Comparison of ENCODE assay signal across 13 cellular contexts in genomic region chr1:20730690-20731056, GRCh38. TPM values are rescaled to one million over a fixed set of nuclear protein-coding genes. Genes with fewer than 3 reads are reported as not detected.
DNase-seq lines count a peak whose midpoint lies in the region; ATAC-seq and TF ChIP-seq lines count a peak whose summit lies in the region.
"Had no signal": no experiment of that assay in that cellular context is flagged by ENCODE, and none has a peak within 500 bp of the region (broad histone marks: within the 10 kb centered on the region; RNA-seq: fewer than 3 reads in every experiment).

No MANE protein-coding gene starts in this region.

- peaks cover 8% of the 10 kb centered on the region for H3K27me3 Mint-ChIP-seq in activated naive CD4-positive, alpha-beta T cell treated with anti-CD3 and anti-CD28 coated beads, Interleukin-2, amount 50 U/mL, for 24 hours
- peaks cover 38% of the 10 kb centered on the region for H3K27me3 Mint-ChIP-seq in stimulated activated memory B cell treated with anti-CD40 and anti-IgM and Interleukin-4, amounts not matched to agents 10 μg/mL and 1 μg/mL and 100 μg/mL, for 72 hours

- no peaks in the 10 kb centered on the region for H3K9me2 ChIP-seq in SU-DHL-6 (replicated peaks; ENCODE audit: insufficient read depth, low read length)

- H2AK5ac ChIP-seq in mesendoderm (ENCODE audit: low read length): no peak overlapping the region

- peaks cover 3% of the 10 kb centered on the region for H3K36me3 Mint-ChIP-seq in activated naive CD4-positive, alpha-beta T cell treated with anti-CD3 and anti-CD28 coated beads, Interleukin-2, amount 50 U/mL, for 24 hours
- no peaks in the 10 kb centered on the region for H3K36me3 Mint-ChIP-seq in stimulated activated memory B cell treated with anti-CD40 and anti-IgM and Interleukin-4, amounts not matched to agents 10 μg/mL and 1 μg/mL and 100 μg/mL, for 72 hours

- H2BK5ac ChIP-seq in mesendoderm (ENCODE audit: low read length): no peak overlapping the region

- H2BK15ac ChIP-seq in mesendoderm (replicated peaks; ENCODE audit: low read depth): no peak overlapping the region

- no peak overlapping the region for H3K4ac ChIP-seq in mesendoderm (ENCODE audit: low read depth, low read length)

- H4K5ac ChIP-seq in mesendoderm (ENCODE audit: low read length): no peak overlapping the region

- H3K4me3 Mint-ChIP-seq in activated naive CD4-positive, alpha-beta T cell treated with anti-CD3 and anti-CD28 coated beads, Interleukin-2, amount 50 U/mL, for 24 hours: peak overlapping the region; percentile 78
- H3K4me3 Mint-ChIP-seq in stimulated activated memory B cell treated with anti-CD40 and anti-IgM and Interleukin-4, amounts not matched to agents 10 μg/mL and 1 μg/mL and 100 μg/mL, for 72 hours: peak overlapping the region; percentile 80

- intact Hi-C loops in spleen (cut with DNase I; ENCODE audit: low total_unique reads): no loop called here

- no peak overlapping the region for H3K56ac ChIP-seq in mesendoderm (ENCODE audit: low read length)

- H3K4me1 ChIP-seq in fibroblast of lung (ENCODE audit: control insufficient read depth, extremely low read depth, insufficient read depth, low read length): peaks cover 15% of the 10 kb centered on the region
- peaks cover 4 to 42% (median 28%) of the 10 kb centered on the region in 6 donors for H3K4me1 ChIP-seq in spleen
- H3K4me1 ChIP-seq in mesendoderm (ENCODE audit: control insufficient read depth, low read depth, low read length): peaks cover 2% of the 10 kb centered on the region

- H2AFZ ChIP-seq in SU-DHL-6 (ENCODE audit: low read depth, low read length, severe bottlenecking): no peak overlapping the region
- H2AFZ ChIP-seq in fibroblast of lung (ENCODE audit: low read length): no peak overlapping the region

- no peaks in the 10 kb centered on the region for H3K36me3 ChIP-seq in SU-DHL-6 (ENCODE audit: low read length)
- peaks cover 1% of the 10 kb centered on the region for H3K36me3 ChIP-seq in fibroblast of lung (ENCODE audit: control insufficient read depth, insufficient read depth, low read length)
- peaks cover 0 to under 1% (median 0%) of the 10 kb centered on the region in 6 donors for H3K36me3 ChIP-seq in spleen
- H3K36me3 ChIP-seq in mesendoderm (ENCODE audit: control insufficient read depth, insufficient read depth, low read length): no peaks in the 10 kb centered on the region
- H3K36me3 ChIP-seq: esophagus squamous epithelium had no signal

- peaks cover 9% of the 10 kb centered on the region for H3K4me1 Mint-ChIP-seq in activated naive CD4-positive, alpha-beta T cell treated with anti-CD3 and anti-CD28 coated beads, Interleukin-2, amount 50 U/mL, for 24 hours
- H3K4me1 Mint-ChIP-seq in stimulated activated memory B cell treated with anti-CD40 and anti-IgM and Interleukin-4, amounts not matched to agents 10 μg/mL and 1 μg/mL and 100 μg/mL, for 72 hours: peaks cover 35% of the 10 kb centered on the region

- H3K23ac ChIP-seq in mesendoderm (ENCODE audit: low read length): no peak overlapping the region

- no peaks in the 10 kb centered on the region for H3K79me1 ChIP-seq in mesendoderm (ENCODE audit: low read length)

- H3K27ac Mint-ChIP-seq in activated naive CD4-positive, alpha-beta T cell treated with anti-CD3 and anti-CD28 coated beads, Interleukin-2, amount 50 U/mL, for 24 hours: no peak overlapping the region
- H3K27ac Mint-ChIP-seq in stimulated activated memory B cell treated with anti-CD40 and anti-IgM and Interleukin-4, amounts not matched to agents 10 μg/mL and 1 μg/mL and 100 μg/mL, for 72 hours: no peak overlapping the region

- no peak overlapping the region for H2BK120ac ChIP-seq in mesendoderm (ENCODE audit: low read depth, low read length)

- TF ChIP-seq POLR2A in spleen (IDR thresholded peaks at IDR 0.05): no peak

- H3K4me3 ChIP-seq in SU-DHL-6 (ENCODE audit: insufficient read depth, low read length, poor library complexity, severe bottlenecking): no peak overlapping the region
- H3K4me3 ChIP-seq in fibroblast of lung (replicated peaks in 1 of 4; ENCODE audit: control extremely low read depth in 1 of 4, insufficient read depth in 1 of 4, low read depth in 3 of 4, low read length in 4 of 4): peak overlapping the region in 2 of 4 experiments; percentile 17 to 19
- H3K4me3 ChIP-seq in spleen: no peak overlapping the region
- H3K4me3 ChIP-seq in mesendoderm (ENCODE audit: low read length): no peak overlapping the region

- H3K4me2 ChIP-seq in SU-DHL-6 (ENCODE audit: low read depth, low read length, poor library complexity, severe bottlenecking): peak overlapping the region; percentile 70
- peak overlapping the region; percentile 54 for H3K4me2 ChIP-seq in fibroblast of lung (ENCODE audit: extremely low read depth, insufficient read depth, low read length)
- no peak overlapping the region for H3K4me2 ChIP-seq in mesendoderm (ENCODE audit: low read length)

- no peak for DNase-seq in activated naive CD4-positive, alpha-beta T cell (lab: John Stamatoyannopoulos, UW)
- DNase-seq in fibroblast of lung (ENCODE audit: low read depth in 2 of 2) (no peak), spleen (no peak), mesendoderm (no peak)
- DNase-seq: esophagus squamous epithelium, GF-D8, GOT3, NCI-H2107 had no signal

- ATAC-seq in stimulated activated memory B cell treated with anti-CD40 and anti-IgM and Interleukin-4, amounts not matched to agents 10 μg/mL and 1 μg/mL and 100 μg/mL, for 72 hours: no peak
- no peak for ATAC-seq in GM18909 (IDR thresholded peaks at IDR 0.05; ENCODE audit: poor library complexity, unreplicated experiment)

- H3F3A ChIP-seq in SU-DHL-6 (ENCODE audit: insufficient read depth): peaks cover 14% of the 10 kb centered on the region

- no peaks in the 10 kb centered on the region for H3K79me2 ChIP-seq in SU-DHL-6 (ENCODE audit: insufficient read depth, low read length)
- no peaks in the 10 kb centered on the region for H3K79me2 ChIP-seq in fibroblast of lung (ENCODE audit: control insufficient read depth, insufficient read depth, low read length)
- no peaks in the 10 kb centered on the region for H3K79me2 ChIP-seq in mesendoderm (ENCODE audit: control insufficient read depth, insufficient read depth, low read length)

- no peak overlapping the region for H4K8ac ChIP-seq in mesendoderm (ENCODE audit: low read depth, low read length)

- no peak overlapping the region for H3K9ac ChIP-seq in SU-DHL-6 (ENCODE audit: low read length)
- no peak overlapping the region for H3K9ac ChIP-seq in fibroblast of lung (ENCODE audit: insufficient read depth, low read length)
- H3K9ac ChIP-seq in mesendoderm (ENCODE audit: low read length): no peak overlapping the region

- no peak overlapping the region for H3K18ac ChIP-seq in mesendoderm (ENCODE audit: low read length)

- H3K27ac ChIP-seq in SU-DHL-6 (ENCODE audit: low read depth, low read length) (no peak overlapping the region), fibroblast of lung (ENCODE audit: insufficient read depth, low read length) (no peak overlapping the region), spleen (no peak overlapping the region), mesendoderm (ENCODE audit: low read depth, low read length) (no peak overlapping the region)
- H3K27ac ChIP-seq: esophagus squamous epithelium had no signal

- no peaks in the 10 kb centered on the region for H4K20me1 ChIP-seq in SU-DHL-6 (ENCODE audit: low read depth, low read length)
- H4K20me1 ChIP-seq in fibroblast of lung (ENCODE audit: control insufficient read depth, extremely low read depth, insufficient read depth, low read length): no peaks in the 10 kb centered on the region

- H3K9me3 ChIP-seq in SU-DHL-6 (ENCODE audit: insufficient read depth, low read length) (no peaks in the 10 kb centered on the region), fibroblast of lung (ENCODE audit: control insufficient read depth, insufficient read depth, low read depth, low read length) (no peaks in the 10 kb centered on the region), spleen (no peaks in the 10 kb centered on the region)
- H3K9me3 ChIP-seq: esophagus squamous epithelium had no signal

- WGBS in spleen, 5 donors: 57 to 73% (median 61%) methylated on average over 3 to 4 of the region's 4 CpGs
- no CpG with 5 or more reads among the region's 4 CpGs for WGBS in mesendoderm (ENCODE audit: extremely low coverage, insufficient coverage, low lambda C conversion rate)

- H3K9me3 Mint-ChIP-seq in activated naive CD4-positive, alpha-beta T cell treated with anti-CD3 and anti-CD28 coated beads, Interleukin-2, amount 50 U/mL, for 24 hours: no peaks in the 10 kb centered on the region
- no peaks in the 10 kb centered on the region for H3K9me3 Mint-ChIP-seq in stimulated activated memory B cell treated with anti-CD40 and anti-IgM and Interleukin-4, amounts not matched to agents 10 μg/mL and 1 μg/mL and 100 μg/mL, for 72 hours

- TF ChIP-seq CTCF in SU-DHL-6 (IDR thresholded peaks at IDR 0.05; ENCODE audit: insufficient read depth, low read length, poor library complexity, severe bottlenecking) (no peak), fibroblast of lung (conservative IDR thresholded peaks at IDR 0.05 in 1 of 2, IDR thresholded peaks at IDR 0.05 in 1 of 2; ENCODE audit: low read depth in 1 of 2, low read length in 2 of 2) (no peak), spleen (IDR thresholded peaks at IDR 0.05 in 8 of 11, conservative IDR thresholded peaks at IDR 0.05 in 3 of 11) (no peak)

- H3K27me3 ChIP-seq in SU-DHL-6 (ENCODE audit: low read length) (no peaks in the 10 kb centered on the region), fibroblast of lung (ENCODE audit: control insufficient read depth, insufficient read depth, low read length) (no peaks in the 10 kb centered on the region), spleen (replicated peaks in 1 of 7) (peaks cover 0 to 58% (median 28%) of the 10 kb centered on the region in 7 donors), mesendoderm (ENCODE audit: insufficient read depth, low read length, poor library complexity) (peaks cover 5% of the 10 kb centered on the region)

RNA-seq across cellular contexts. Expression of gene SH2D5, which starts 1.8 kb away (rescaled TPM):
- 2.3 and 5.0 TPM in 2 replicates for total RNA-seq in fibroblast of lung
- 3.6 and 7.3 TPM in 2 replicates for polyA plus RNA-seq in fibroblast of lung
- polyA plus RNA-seq in fibroblast of lung (2012): 5.2 and 11.8 TPM in 2 replicates
- polyA minus RNA-seq in fibroblast of lung (ENCODE audit: low replicate concordance): 5.1 and 13.1 TPM in 2 replicates
- total RNA-seq in spleen: under 1 TPM in 2 of 7 donors, not detected in 5; 0.10 to 0.22 TPM
- polyA plus RNA-seq in spleen: under 1 TPM; 0.02 to 0.05 (median 0.03) TPM
- 2.3 TPM for polyA plus RNA-seq in mesendoderm (2013, experiment 1 of 2)
- polyA plus RNA-seq in mesendoderm (2013, experiment 2 of 2): 2.2 TPM
- polyA plus RNA-seq: smooth muscle cell had no signal

RNA-seq across cellular contexts. Expression of gene KIF17, which starts 12.9 kb away (rescaled TPM):
- total RNA-seq in fibroblast of lung: 1.3 and 1.8 TPM in 2 replicates
- 1.4 and 3.0 TPM in 2 replicates for polyA plus RNA-seq in fibroblast of lung
- 1.2 and 4.0 TPM in 2 replicates for polyA plus RNA-seq in fibroblast of lung (2012)
- polyA minus RNA-seq in fibroblast of lung (ENCODE audit: low replicate concordance): 3.0 and 4.2 TPM in 2 replicates
- 10 to 100 TPM; 15.4 to 82.2 (median 57.6) TPM for total RNA-seq in spleen
- polyA plus RNA-seq in spleen: 10 to 100 TPM in 1 of 3 donors, 1 to 10 TPM in 2; 8.3 to 41.4 (median 8.7) TPM
- polyA plus RNA-seq in mesendoderm (2013, experiment 1 of 2): 2.7 TPM
- polyA plus RNA-seq in mesendoderm (2013, experiment 2 of 2): 2.1 TPM

RNA-seq across cellular contexts. Expression of gene HP1BP3, which starts 56.4 kb away (rescaled TPM):
- total RNA-seq in fibroblast of lung (254 and 255 TPM in 2 replicates), spleen (100 to 1,000 TPM; 170 to 272 (median 199) TPM)
- polyA plus RNA-seq in fibroblast of lung (200 and 201 TPM in 2 replicates), spleen (10 to 100 TPM; 47.3 to 80.3 (median 65.8) TPM)
- 105 and 126 TPM in 2 replicates for polyA plus RNA-seq in fibroblast of lung (2012)
- polyA minus RNA-seq in fibroblast of lung (ENCODE audit: low replicate concordance): 23.1 and 32.4 TPM in 2 replicates
- polyA plus RNA-seq in mesendoderm (2013, experiment 1 of 2): 68.7 TPM
- polyA plus RNA-seq in mesendoderm (2013, experiment 2 of 2): 69.9 TPM
